In genomic region chr22:44582016-44582415, GRCh38 we compare ENCODE assay signal across 25 cellular contexts.
DNase-seq lines count a peak whose midpoint lies in the region; ATAC-seq and TF ChIP-seq lines count a peak whose summit lies in the region.
"Had no signal": no experiment of that assay in that cellular context is flagged by ENCODE, and none has a peak within 500 bp of the region (broad histone marks: within the 10 kb centered on the region; RNA-seq: fewer than 3 reads in every experiment).

No MANE protein-coding gene starts in this region.

- H3K27ac ChIP-seq in Peyer's patch: no peak overlapping the region
- no peak overlapping the region for H3K27ac ChIP-seq in lower lobe of right lung
- no peak overlapping the region for H3K27ac ChIP-seq in sigmoid colon
- no peak overlapping the region for H3K27ac ChIP-seq in prostate gland
- H3K27ac ChIP-seq: hepatocyte, neural progenitor cell, SJSA1, VCaP had no signal

- H3K4me1 ChIP-seq in Peyer's patch (no peaks in the 10 kb centered on the region), lower lobe of right lung (no peaks in the 10 kb centered on the region), sigmoid colon (no peaks in the 10 kb centered on the region), prostate gland (replicated peaks) (no peaks in the 10 kb centered on the region)
- H3K4me1 ChIP-seq: SJSA1 had no signal

- TF ChIP-seq POLR2A in Peyer's patch (IDR thresholded peaks at IDR 0.05): no peak
- no peak for TF ChIP-seq POLR2A in sigmoid colon (IDR thresholded peaks at IDR 0.05)
- TF ChIP-seq POLR2A in prostate gland (IDR thresholded peaks at IDR 0.05): no peak

- no peak for ATAC-seq in activated T-cell treated with anti-CD3 and anti-CD28 coated beads, Interleukin-2, amount 50 U/mL, for 4 hours
- ATAC-seq in lower lobe of right lung: no peak
- ATAC-seq: activated naive CD8-positive, alpha-beta T cell treated with anti-CD3 and anti-CD28 coated beads, Interleukin-2, amount 50 U/mL, for 24 hours had no signal

- H3K4me3 Mint-ChIP-seq in activated T-cell treated with anti-CD3 and anti-CD28 coated beads, Interleukin-2, amount 50 U/mL, for 24 hours: no peak overlapping the region
- no peak overlapping the region for H3K4me3 Mint-ChIP-seq in activated T-cell treated with anti-CD3 and anti-CD28 coated beads, Interleukin-2, amount 50 U/mL, for 4 hours
- H3K4me3 Mint-ChIP-seq: activated CD4-positive, alpha-beta T cell treated with anti-CD3 and anti-CD28 coated beads, Interleukin-2, amount 10 ng/mL, durations not matched to agents 7 days and 5 days; activated naive CD8-positive, alpha-beta T cell treated with anti-CD3 and anti-CD28 coated beads, Interleukin-2, amount 50 U/mL, for 24 hours; central memory CD8-positive, alpha-beta T cell; neural progenitor cell had no signal

- H3K4me3 ChIP-seq in Peyer's patch (no peak overlapping the region), lower lobe of right lung (no peak overlapping the region), sigmoid colon (no peak overlapping the region), prostate gland (no peak overlapping the region)
- H3K4me3 ChIP-seq: hepatocyte, neural progenitor cell, SJSA1 had no signal

- TF ChIP-seq CTCF in Peyer's patch (IDR thresholded peaks at IDR 0.05) (no peak), lower lobe of right lung (IDR thresholded peaks at IDR 0.05) (no peak), sigmoid colon (IDR thresholded peaks at IDR 0.05) (no peak), prostate gland (IDR thresholded peaks at IDR 0.05) (no peak)

- no peaks in the 10 kb centered on the region for H3K36me3 Mint-ChIP-seq in activated T-cell treated with anti-CD3 and anti-CD28 coated beads, Interleukin-2, amount 50 U/mL, for 24 hours (ENCODE audit: low read depth)
- H3K36me3 Mint-ChIP-seq in activated T-cell treated with anti-CD3 and anti-CD28 coated beads, Interleukin-2, amount 50 U/mL, for 4 hours (ENCODE audit: insufficient read depth): no peaks in the 10 kb centered on the region
- H3K36me3 Mint-ChIP-seq: neural progenitor cell had no signal

- H3K27me3 ChIP-seq in Peyer's patch (no peaks in the 10 kb centered on the region), lower lobe of right lung (ENCODE audit: low read depth) (peaks cover 40% of the 10 kb centered on the region), sigmoid colon (peaks cover 0 to 50% (median 6%) of the 10 kb centered on the region in 3 donors), prostate gland (replicated peaks; ENCODE audit: insufficient read depth) (peaks cover 1% of the 10 kb centered on the region)
- H3K27me3 ChIP-seq: hepatocyte, neural progenitor cell had no signal

- 85 to 89% methylated on average over 10 of the region's 10 CpGs for WGBS in sigmoid colon, 2 donors
- WGBS in prostate gland: 92% methylated on average over 10 of the region's 10 CpGs

- H3K27ac Mint-ChIP-seq in activated T-cell treated with anti-CD3 and anti-CD28 coated beads, Interleukin-2, amount 50 U/mL, for 24 hours: no peak overlapping the region
- H3K27ac Mint-ChIP-seq: activated CD4-positive, alpha-beta T cell treated with anti-CD3 and anti-CD28 coated beads, Interleukin-2, amount 10 ng/mL, durations not matched to agents 7 days and 5 days; activated naive CD8-positive, alpha-beta T cell treated with anti-CD3 and anti-CD28 coated beads, Interleukin-2, amount 50 U/mL, for 24 hours; neural progenitor cell had no signal

- DNase-seq in activated T-cell treated with anti-CD3 and anti-CD28 coated beads, Interleukin-2, amount 50 U/mL, for 24 hours: peak; percentile 6
- DNase-seq in activated T-cell treated with anti-CD3 and anti-CD28 coated beads, Interleukin-2, amount 50 U/mL, for 4 hours: no peak
- DNase-seq in Peyer's patch (peak in 2 of 3 donors; percentile 21 to 23), lower lobe of right lung (peak; percentile 24), sigmoid colon (peak; percentile 35), NCI-H187 treated with DMSO at 0.1 percent for 48 hours (lab: John Stamatoyannopoulos, UW) (no peak), prostate gland (ENCODE audit: low spot score) (no peak), H4 (ENCODE audit: low spot score) (no peak)
- DNase-seq: 8988T; activated CD4-positive, alpha-beta T cell treated with anti-CD3 and anti-CD28 coated beads, Interleukin-2, amount 10 ng/mL, durations not matched to agents 7 days and 5 days; activated naive CD8-positive, alpha-beta T cell treated with anti-CD3 and anti-CD28 coated beads, Interleukin-2, amount 50 U/mL, for 24 hours; dermis blood vessel endothelial cell; DMS79; KBM-7; NCI-H1105; NCI-H1930; NCI-H2171 treated with DMSO at 0.1 percent for 48 hours; NCI-H510A treated with DMSO at 0.1 percent for 48 hours; stimulated activated naive CD4-positive, alpha-beta T cell; T1000 had no signal

- H3K4me1 Mint-ChIP-seq in activated T-cell treated with anti-CD3 and anti-CD28 coated beads, Interleukin-2, amount 50 U/mL, for 24 hours (ENCODE audit: low read depth): no peaks in the 10 kb centered on the region
- H3K4me1 Mint-ChIP-seq in activated T-cell treated with anti-CD3 and anti-CD28 coated beads, Interleukin-2, amount 50 U/mL, for 4 hours (ENCODE audit: low read depth): peaks cover 5% of the 10 kb centered on the region

- H3K9me3 Mint-ChIP-seq in activated T-cell treated with anti-CD3 and anti-CD28 coated beads, Interleukin-2, amount 50 U/mL, for 24 hours: no peaks in the 10 kb centered on the region
- H3K9me3 Mint-ChIP-seq in activated T-cell treated with anti-CD3 and anti-CD28 coated beads, Interleukin-2, amount 50 U/mL, for 4 hours: no peaks in the 10 kb centered on the region
- H3K9me3 Mint-ChIP-seq: activated CD4-positive, alpha-beta T cell treated with anti-CD3 and anti-CD28 coated beads, Interleukin-2, amount 10 ng/mL, durations not matched to agents 7 days and 5 days; activated naive CD8-positive, alpha-beta T cell treated with anti-CD3 and anti-CD28 coated beads, Interleukin-2, amount 50 U/mL, for 24 hours; central memory CD8-positive, alpha-beta T cell; neural progenitor cell had no signal

- H3K27me3 Mint-ChIP-seq in activated T-cell treated with anti-CD3 and anti-CD28 coated beads, Interleukin-2, amount 50 U/mL, for 24 hours: peaks cover 25% of the 10 kb centered on the region
- H3K27me3 Mint-ChIP-seq in activated T-cell treated with anti-CD3 and anti-CD28 coated beads, Interleukin-2, amount 50 U/mL, for 4 hours (ENCODE audit: low read depth): peaks cover 29% of the 10 kb centered on the region

- H3K36me3 ChIP-seq in Peyer's patch: no peaks in the 10 kb centered on the region
- no peaks in the 10 kb centered on the region for H3K36me3 ChIP-seq in lower lobe of right lung
- H3K36me3 ChIP-seq in sigmoid colon: no peaks in the 10 kb centered on the region
- H3K36me3 ChIP-seq in prostate gland: no peaks in the 10 kb centered on the region
- H3K36me3 ChIP-seq: neural progenitor cell, SJSA1 had no signal

- intact Hi-C loops in lower lobe of right lung (cut with DNase I): no loop called here
- intact Hi-C loops in sigmoid colon (cut with DNase I): no loop called here
- intact Hi-C loops in prostate gland (cut with DNase I): no loop called here

- H3K9me3 ChIP-seq in Peyer's patch (no peaks in the 10 kb centered on the region), lower lobe of right lung (no peaks in the 10 kb centered on the region), sigmoid colon (no peaks in the 10 kb centered on the region), prostate gland (no peaks in the 10 kb centered on the region)
- H3K9me3 ChIP-seq: SJSA1 had no signal

- no peak for TF ChIP-seq EP300 in sigmoid colon (IDR thresholded peaks at IDR 0.05)

Comparison
In these comparisons a context has a peak if more than half of its experiments do, and no peak if none do; other contexts are left out.
1. DNase-seq: peak in activated T-cell treated with anti-CD3 and anti-CD28 coated beads, Interleukin-2, amount 50 U/mL, for 24 hours (single experiment), Peyer's patch (2 of 3), lower lobe of right lung (single experiment) and sigmoid colon (single experiment); none in activated T-cell treated with anti-CD3 and anti-CD28 coated beads, Interleukin-2, amount 50 U/mL, for 4 hours (single experiment), NCI-H187 treated with DMSO at 0.1 percent for 48 hours (single experiment), prostate gland (single experiment) and H4 (single experiment).